Comparison of ENCODE assay signal across 9 cellular contexts in genomic region chr10:64430690-64431323, GRCh38.
DNase-seq lines count a peak whose midpoint lies in the region; ATAC-seq and TF ChIP-seq lines count a peak whose summit lies in the region.
"Had no signal": no experiment of that assay in that cellular context is flagged by ENCODE, and none has a peak within 500 bp of the region (broad histone marks: within the 10 kb centered on the region; RNA-seq: fewer than 3 reads in every experiment).

No MANE protein-coding gene starts in this region.

- no peak for TF ChIP-seq POLR2A in body of pancreas (IDR thresholded peaks at IDR 0.05)

- no peak overlapping the region for H3K27ac Mint-ChIP-seq in naive thymus-derived CD4-positive, alpha-beta T cell

- no peaks in the 10 kb centered on the region for H3K27me3 ChIP-seq in body of pancreas
- no peaks in the 10 kb centered on the region for H3K27me3 ChIP-seq in lower lobe of right lung (ENCODE audit: low read depth)
- H3K27me3 ChIP-seq in naive thymus-derived CD4-positive, alpha-beta T cell (ENCODE audit: control insufficient read depth in 2 of 2, insufficient read depth in 2 of 2, low read length in 2 of 2) = no peaks in the 10 kb centered on the region

- no peak overlapping the region for H3K4me3 ChIP-seq in body of pancreas
- H3K4me3 ChIP-seq in lower lobe of right lung = no peak overlapping the region
- no peak overlapping the region for H3K4me3 ChIP-seq in naive thymus-derived CD4-positive, alpha-beta T cell (ENCODE audit: low read length)

- H3K4me1 ChIP-seq in body of pancreas = no peaks in the 10 kb centered on the region
- no peaks in the 10 kb centered on the region for H3K4me1 ChIP-seq in lower lobe of right lung
- H3K4me1 ChIP-seq in naive thymus-derived CD4-positive, alpha-beta T cell (ENCODE audit: control insufficient read depth in 2 of 2, insufficient read depth in 2 of 2, low read length in 2 of 2) = no peaks in the 10 kb centered on the region

- H3K9me3 Mint-ChIP-seq in naive thymus-derived CD4-positive, alpha-beta T cell = peaks cover 0 to 18% (median 4%) of the 10 kb centered on the region in 11 donors

- DNase-seq in DMS53 (lab: John Stamatoyannopoulos, UW) (peak; percentile 79), Kasumi-1 (lab: John Stamatoyannopoulos, UW) (peak; percentile 69 to 75), body of pancreas (peak in 3 of 4 donors; percentile 5 to 37 (median 15)), lower lobe of right lung (no peak), NCI-H2227 (lab: John Stamatoyannopoulos, UW; ENCODE audit: unreplicated experiment) (no peak)
- no peak for DNase-seq in naive thymus-derived CD4-positive, alpha-beta T cell
- DNase-seq: cerebellar nuclear complex had no signal

- intact Hi-C loops in body of pancreas (cut with DNase I) = no loop called here
- intact Hi-C loops in lower lobe of right lung (cut with DNase I) = no loop called here
- intact Hi-C loops in naive thymus-derived CD4-positive, alpha-beta T cell (cut with micrococcal nuclease) = no loop called here

- 8 to 18% methylated on average over 2 of the region's 2 CpGs for WGBS in body of pancreas, 2 donors

- H3K36me3 Mint-ChIP-seq in naive thymus-derived CD4-positive, alpha-beta T cell = no peaks in the 10 kb centered on the region

- H3K9me3 ChIP-seq in body of pancreas (no peaks in the 10 kb centered on the region), lower lobe of right lung (no peaks in the 10 kb centered on the region)
- H3K9me3 ChIP-seq in naive thymus-derived CD4-positive, alpha-beta T cell (ENCODE audit: control insufficient read depth in 2 of 3, low read length in 3 of 3) = no peaks in the 10 kb centered on the region

- no peak overlapping the region for H3K4me3 Mint-ChIP-seq in naive thymus-derived CD4-positive, alpha-beta T cell

- H3K27me3 Mint-ChIP-seq in naive thymus-derived CD4-positive, alpha-beta T cell = no peaks in the 10 kb centered on the region

- H3K36me3 ChIP-seq in body of pancreas (replicated peaks in 1 of 2; ENCODE audit: insufficient read depth in 1 of 2, low read depth in 2 of 2) = no peaks in the 10 kb centered on the region
- no peaks in the 10 kb centered on the region for H3K36me3 ChIP-seq in lower lobe of right lung
- H3K36me3 ChIP-seq in naive thymus-derived CD4-positive, alpha-beta T cell (ENCODE audit: control insufficient read depth in 2 of 3, insufficient read depth in 3 of 3, low read length in 3 of 3) = no peaks in the 10 kb centered on the region

- no peaks in the 10 kb centered on the region for H3K4me1 Mint-ChIP-seq in naive thymus-derived CD4-positive, alpha-beta T cell

- CTCF ChIA-PET in naive thymus-derived CD4-positive, alpha-beta T cell (lab: Charles Lee) = no interaction called here

- H3K27ac ChIP-seq in body of pancreas = no peak overlapping the region
- H3K27ac ChIP-seq in lower lobe of right lung = no peak overlapping the region
- H3K27ac ChIP-seq in naive thymus-derived CD4-positive, alpha-beta T cell (ENCODE audit: low read depth, low read length) = no peak overlapping the region

- peak in 5 of 7 experiments; percentile 12 to 40 (median 22) for TF ChIP-seq CTCF in body of pancreas (IDR thresholded peaks at IDR 0.05)
- peak; percentile 11 for TF ChIP-seq CTCF in lower lobe of right lung (IDR thresholded peaks at IDR 0.05)

- ATAC-seq in body of pancreas (no peak), lower lobe of right lung (no peak), GM21447 (IDR thresholded peaks at IDR 0.05; ENCODE audit: unreplicated experiment) (no peak), GM18907 (IDR thresholded peaks at IDR 0.05; ENCODE audit: unreplicated experiment) (no peak)
- ATAC-seq in naive thymus-derived CD4-positive, alpha-beta T cell = no peak

- POLR2A ChIA-PET in naive thymus-derived CD4-positive, alpha-beta T cell (lab: Charles Lee) = no interaction called here

Comparison
In these comparisons a context has a peak if more than half of its experiments do, and no peak if none do; other contexts are left out.
1. DNase-seq: peak in DMS53 (single experiment), Kasumi-1 (2 of 2) and body of pancreas (3 of 4); none in lower lobe of right lung (single experiment), NCI-H2227 (single experiment) and naive thymus-derived CD4-positive, alpha-beta T cell (0 of 9).